8 cellular contexts compared by ENCODE assay signal in genomic region chr2:27212626-27213471, GRCh38. TPM values are rescaled to one million over a fixed set of nuclear protein-coding genes. Genes with fewer than 3 reads are reported as not detected.
A peak's percentile ranks its signal among the peaks of the same experiment; 100 is the strongest.
DNase-seq lines count a peak whose midpoint lies in the region; ATAC-seq and TF ChIP-seq lines count a peak whose summit lies in the region.

No MANE protein-coding gene starts in this region.

- TF ChIP-seq CTCF in HEK293 (tag by site-specific recombination; IDR thresholded peaks at IDR 0.05) (peak; percentile 27; the same call in 1 of the 2 replicates), psoas muscle (IDR thresholded peaks at IDR 0.05) (no peak)

- WGBS in psoas muscle, 3 donors, result 4% methylated on average over 34 of the region's 34 CpGs

- CTCF ChIA-PET in HEK293 (lab: Yijun Ruan, JAX), result interaction anchor here (0.5 to 0.6 kb wide), 2 partner anchors 93 to 122 kb away, joined by 3 to 4 read pairs; no protein-coding TSS in a partner anchor

- POLR2A ChIA-PET in HEK293 (lab: Yijun Ruan, JAX), result interaction anchor here (1.0 to 1.4 kb wide), 2 partner anchors 78 to 81 kb away, joined by 3 to 4 read pairs; partner anchors contain the start of gene PREB

- ATAC-seq in Right ventricle myocardium superior (ENCODE audit: poor library complexity) (peak; percentile 15), psoas muscle (peak; percentile 27 to 50 (median 34))

- H3K27ac ChIP-seq in HEK293 (ENCODE audit: extremely low read depth, low read depth, low read length) (peak overlapping the region; percentile 88), psoas muscle (peak overlapping the region; percentile 100)

- no peaks in the 10 kb centered on the region for H3K27me3 ChIP-seq in psoas muscle (ENCODE audit: insufficient read depth in 3 of 3, low read length in 2 of 3)

- intact Hi-C loops in Right ventricle myocardium superior (cut with DNase I), result no loop called here
- intact Hi-C loops in psoas muscle (cut with DNase I), result loop anchor here in 1 of 2 donors (5.0 kb wide), 1 partner anchor 81 kb away; the partner anchor contains the start of gene PREB

- DNase-seq in NCI-H1417 (lab: John Stamatoyannopoulos, UW) (peak in 2 of 3 experiments; percentile 72 to 83), NCI-H1417 treated with DMSO at 0.1 percent for 48 hours (lab: John Stamatoyannopoulos, UW) (no peak), NCI-H69 (lab: John Stamatoyannopoulos, UW) (peak; percentile 48), Right ventricle myocardium superior (no peak), psoas muscle (no peak), amniotic stem cell (lab: John Stamatoyannopoulos, UW) (no peak)
- DNase-seq in activated naive CD4-positive, alpha-beta T cell (lab: John Stamatoyannopoulos, UW), result peak in 3 of 4 experiments; percentile 25 to 48 (median 45)

- H3K4me3 ChIP-seq in HEK293 (ENCODE audit: low read depth, low read length), result peak overlapping the region; percentile 93
- peak overlapping the region; percentile 98 for H3K4me3 ChIP-seq in psoas muscle

- H3K36me3 ChIP-seq in HEK293 (ENCODE audit: control insufficient read depth in 2 of 2, insufficient read depth in 1 of 2, low read length in 2 of 2) (peaks cover 6 to 59% of the 10 kb centered on the region in 2 experiments; a peak in 2 of 3 replicates), psoas muscle (ENCODE audit: insufficient read depth in 1 of 2, low read depth in 1 of 2) (peaks cover 4 to 61% of the 10 kb centered on the region in 2 donors)

- H3K9me3 ChIP-seq in HEK293 (ENCODE audit: control insufficient read depth, insufficient read depth, low read depth, low read length) (no peaks in the 10 kb centered on the region), psoas muscle (no peaks in the 10 kb centered on the region)

- peaks cover 2% of the 10 kb centered on the region; the same call in 1 of the 2 replicates for H3K4me1 ChIP-seq in HEK293 (ENCODE audit: control insufficient read depth, insufficient read depth, low read length)
- H3K4me1 ChIP-seq in psoas muscle, result peaks cover 20% of the 10 kb centered on the region

TF ChIP-seq in HEK293, 187 proteins besides CTCF, POLR2A, EP300 and RAD21:
- TF ChIP-seq ZNF600 (tag by site-specific recombination; IDR thresholded peaks at IDR 0.05) (0 out of 2 replicates have a peak, but pooled peaks have one; percentile 27), MZF1 (tag by site-specific recombination; IDR thresholded peaks at IDR 0.05; ENCODE audit: borderline replicate concordance) (peak; percentile 80; the same call in 1 of the 2 replicates), ZBTB48 (tag by site-specific recombination; IDR thresholded peaks at IDR 0.05) (peak; percentile 48; the same call in 1 of the 2 replicates), ZNF324 (tag by site-specific recombination; IDR thresholded peaks at IDR 0.05) (no peak), ZBTB17 (tag by site-specific recombination; IDR thresholded peaks at IDR 0.05) (peak; percentile 74), ZNF350 (tag by site-specific recombination; IDR thresholded peaks at IDR 0.05) (no peak), MEIS1 (CRISPR knock-in tag; IDR thresholded peaks at IDR 0.05; ENCODE audit: borderline replicate concordance) (no peak), ZNF449 (tag by site-specific recombination; IDR thresholded peaks at IDR 0.05) (0 out of 2 replicates have a peak, but pooled peaks have one; percentile 11), ZNF654 (tag by site-specific recombination; IDR thresholded peaks at IDR 0.05; ENCODE audit: low read depth) (no peak), ZNF335 (tag by site-specific recombination; conservative IDR thresholded peaks at IDR 0.05) (peak; percentile 5; the same call in 1 of the 2 replicates)
- TF ChIP-seq, protein P1, sequence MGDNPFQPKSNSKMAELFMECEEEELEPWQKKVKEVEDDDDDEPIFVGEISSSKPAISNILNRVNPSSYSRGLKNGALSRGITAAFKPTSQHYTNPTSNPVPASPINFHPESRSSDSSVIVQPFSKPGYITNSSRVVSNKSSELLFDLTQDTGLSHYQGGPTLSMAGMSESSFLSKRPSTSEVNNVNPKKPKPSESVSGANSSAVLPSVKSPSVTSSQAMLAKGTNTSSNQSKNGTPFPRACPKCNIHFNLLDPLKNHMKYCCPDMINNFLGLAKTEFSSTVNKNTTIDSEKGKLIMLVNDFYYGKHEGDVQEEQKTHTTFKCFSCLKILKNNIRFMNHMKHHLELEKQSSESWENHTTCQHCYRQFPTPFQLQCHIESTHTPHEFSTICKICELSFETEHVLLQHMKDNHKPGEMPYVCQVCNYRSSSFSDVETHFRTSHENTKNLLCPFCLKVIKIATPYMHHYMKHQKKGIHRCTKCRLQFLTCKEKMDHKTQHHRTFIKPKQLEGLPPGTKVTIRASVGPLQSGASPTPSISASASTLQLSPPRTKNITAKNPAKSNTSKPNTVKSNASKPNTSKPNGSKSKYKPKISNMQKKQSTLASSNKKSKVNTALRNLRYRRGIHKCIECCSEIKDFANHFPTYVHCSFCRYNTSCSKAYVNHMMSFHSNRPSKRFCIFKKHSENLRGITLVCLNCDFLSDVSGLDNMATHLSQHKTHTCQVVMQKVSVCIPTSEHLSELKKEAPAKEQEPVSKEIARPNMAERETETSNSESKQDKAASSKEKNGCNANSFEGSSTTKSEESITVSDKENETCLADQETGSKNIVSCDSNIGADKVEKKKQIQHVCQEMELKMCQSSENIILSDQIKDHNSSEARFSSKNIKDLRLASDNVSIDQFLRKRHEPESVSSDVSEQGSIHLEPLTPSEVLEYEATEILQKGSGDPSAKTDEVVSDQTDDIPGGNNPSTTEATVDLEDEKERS (tag by site-specific recombination; IDR thresholded peaks at IDR 0.05), result no peak

RNA-seq across cellular contexts. Expression of gene SLC5A6, which starts 0.8 kb away (rescaled TPM):
- total RNA-seq in Right ventricle myocardium superior (12.3 TPM), psoas muscle (10 to 100 TPM; 16.8 to 64.2 (median 21.1) TPM)
- polyA plus RNA-seq in psoas muscle, result 10 to 100 TPM; 21.1 to 47.0 (median 24.9) TPM

RNA-seq across cellular contexts. Expression of gene ATRAID, which starts 1.0 kb away (rescaled TPM):
- 109 TPM for total RNA-seq in Right ventricle myocardium superior
- 100 to 1,000 TPM in 2 of 4 donors, 10 to 100 TPM in 2; 87.1 to 113 (median 98.2) TPM for total RNA-seq in psoas muscle
- 100 to 1,000 TPM in 2 of 3 donors, 10 to 100 TPM in 1; 89.3 to 188 (median 136) TPM for polyA plus RNA-seq in psoas muscle

RNA-seq across cellular contexts. Expression of gene CAD, which starts 4.3 kb away (rescaled TPM):
- 8.6 TPM for total RNA-seq in Right ventricle myocardium superior
- total RNA-seq in psoas muscle, result 1 to 10 TPM; 7.8 to 8.6 (median 8.2) TPM
- polyA plus RNA-seq in psoas muscle, result 10 to 100 TPM in 1 of 3 donors, 1 to 10 TPM in 2; 5.9 to 13.6 (median 7.3) TPM

RNA-seq across cellular contexts. Expression of gene SLC30A3, which starts 50.0 kb away (rescaled TPM):
- total RNA-seq in Right ventricle myocardium superior (10.4 TPM), psoas muscle (under 1 TPM in 3 of 4 donors, not detected in 1; 0.10 to 0.92 (median 0.34) TPM)
- polyA plus RNA-seq in psoas muscle, result under 1 TPM; 0.03 to 0.16 (median 0.09) TPM

Comparison
In these comparisons a context has a peak if more than half of its experiments do, and no peak if none do; other contexts are left out.
1. DNase-seq: peak in NCI-H1417 (2 of 3), NCI-H69 (single experiment) and activated naive CD4-positive, alpha-beta T cell (3 of 4); none in NCI-H1417 treated with DMSO at 0.1 percent for 48 hours (single experiment), Right ventricle myocardium superior (single experiment), psoas muscle (0 of 2) and amniotic stem cell (single experiment).